ENCODE assay signal across 22 cellular contexts in genomic region chr12:619346-619745, GRCh38. TPM values are rescaled to one million over a fixed set of nuclear protein-coding genes. Genes with fewer than 3 reads are reported as not detected.
DNase-seq lines count a peak whose midpoint lies in the region; ATAC-seq, FAIRE-seq and TF ChIP-seq lines count a peak whose summit lies in the region.
"Had no signal": no experiment of that assay in that cellular context is flagged by ENCODE, and none has a peak within 500 bp of the region (broad histone marks: within the 10 kb centered on the region; RNA-seq: fewer than 3 reads in every experiment).

No MANE protein-coding gene starts in this region.

- no peak overlapping the region for H3K9ac ChIP-seq in HepG2 (ENCODE audit: insufficient read depth, low read depth, low read length)

- no peak for TF ChIP-seq CTCF in HepG2 (CRISPR knock-in tag; IDR thresholded peaks at IDR 0.05)
- no peak for TF ChIP-seq CTCF in right lobe of liver (IDR thresholded peaks at IDR 0.05)
- TF ChIP-seq CTCF in natural killer cell (IDR thresholded peaks at IDR 0.05): no peak
- no peak for TF ChIP-seq CTCF in gastroesophageal sphincter (IDR thresholded peaks at IDR 0.05)

- CTCF ChIA-PET in HepG2 (lab: Yijun Ruan, JAX; ENCODE audit: low intra/inter-chr PET ratio, low total read pairs): no interaction called here

- 38% methylated on average over 4 of the region's 4 CpGs for WGBS in HepG2 (ENCODE audit: low lambda C conversion rate)
- 100% methylated on average over 1 of the region's 4 CpGs for WGBS in right lobe of liver (ENCODE audit: insufficient coverage, low coverage, low lambda C conversion rate, missing lambda C conversion rate)
- WGBS in gastroesophageal sphincter (ENCODE audit: low coverage in 1 of 2), 2 donors: 38 to 89% methylated on average over 1 of the region's 4 CpGs

- H3K4me3 ChIP-seq in HepG2 (replicated peaks in 1 of 3; ENCODE audit: insufficient read depth in 1 of 3, low read depth in 2 of 3, low read length in 3 of 3) (no peak overlapping the region), right lobe of liver (no peak overlapping the region), gastroesophageal sphincter (no peak overlapping the region)
- H3K4me3 ChIP-seq: esophagus squamous epithelium, K562, tibial nerve had no signal

- FAIRE-seq in HepG2 (lab: Jason Lieb, UNC): no peak
- FAIRE-seq: GM19239, K562 had no signal

- H4K20me1 ChIP-seq in HepG2 (ENCODE audit: insufficient read depth, low read length): no peaks in the 10 kb centered on the region

- BruUV-seq in HepG2 (replicated peaks; lab: Mats Ljungman, UMichigan): no TSS peak

- H3K27ac ChIP-seq in HepG2 (ENCODE audit: extremely low read length, insufficient read depth, low read length) (no peak overlapping the region), right lobe of liver (no peak overlapping the region), gastroesophageal sphincter (no peak overlapping the region)
- H3K27ac ChIP-seq: esophagus squamous epithelium, tibial nerve had no signal

- TF ChIP-seq EP300 in HepG2 (IDR thresholded peaks at IDR 0.05; ENCODE audit: low read depth in 2 of 2, low read length in 2 of 2): no peak
- no peak for TF ChIP-seq EP300 in HepG2 (CRISPR knock-in tag; IDR thresholded peaks at IDR 0.05; ENCODE audit: borderline replicate concordance)
- TF ChIP-seq EP300 in gastroesophageal sphincter (IDR thresholded peaks at IDR 0.05): no peak

- H3K79me2 ChIP-seq in HepG2 (ENCODE audit: insufficient read depth, low read length): no peaks in the 10 kb centered on the region

- H3K27me3 ChIP-seq in HepG2 (ENCODE audit: control insufficient read depth in 1 of 2, insufficient read depth in 2 of 2, low read length in 2 of 2) (no peaks in the 10 kb centered on the region), right lobe of liver (no peaks in the 10 kb centered on the region), gastroesophageal sphincter (no peaks in the 10 kb centered on the region)
- H3K27me3 ChIP-seq: esophagus squamous epithelium, tibial nerve had no signal

- no peak overlapping the region for H3K4me3 Mint-ChIP-seq in dendritic cell treated with granulocyte-macrophage colony-stimulating factor and Interleukin-4, amounts not matched to agents 40 ng/mL and 50 ng/mL, for 4 days
- no peak overlapping the region for H3K4me3 Mint-ChIP-seq in natural killer cell
- H3K4me3 Mint-ChIP-seq: central memory CD8-positive, alpha-beta T cell; naive B cell; stimulated activated memory B cell treated with anti-CD40 and anti-IgM and Interleukin-4, amounts not matched to agents 10 μg/mL and 1 μg/mL and 100 μg/mL, for 72 hours had no signal

- H2AFZ ChIP-seq in HepG2 (ENCODE audit: low read length): no peak overlapping the region

- H3K27ac Mint-ChIP-seq in dendritic cell treated with granulocyte-macrophage colony-stimulating factor and Interleukin-4, amounts not matched to agents 40 ng/mL and 50 ng/mL, for 4 days: peak overlapping the region; percentile 91
- peak overlapping the region; percentile 41 to 69 for H3K27ac Mint-ChIP-seq in natural killer cell
- H3K27ac Mint-ChIP-seq: activated T-helper 2 cell treated with anti-CD3 and anti-CD28 coated beads, Interferon-gamma antibody, Interleukin-2, Interleukin-4, amounts not matched to agents 10 μg/mL and 5 μg/mL and 100 μg/mL, durations not matched to agents 14 hours and 24 hours and 36 hours; stimulated activated memory B cell treated with anti-CD40 and anti-IgM and Interleukin-4, amounts not matched to agents 10 μg/mL and 1 μg/mL and 100 μg/mL, for 72 hours had no signal

- in situ Hi-C loops in HepG2 (cut with HindIII; ENCODE audit: extremely low pct_ligation_motif_present, low pct_unique_long_range_greater_than_20kb): loop anchor here (10.0 kb wide), 1 partner anchor 135 kb away; the partner anchor contains the start of gene WNK1

- intact Hi-C loops in HepG2 (cut with micrococcal nuclease; ENCODE audit: unreplicated experiment) (loop anchor here (5.0 kb wide), 1 partner anchor 42 kb away; no protein-coding TSS in a partner anchor), right lobe of liver (cut with DNase I) (no loop called here), natural killer cell (cut with micrococcal nuclease) (no loop called here)
- intact Hi-C loops in dendritic cell treated with granulocyte-macrophage colony-stimulating factor and Interleukin-4, amounts not matched to agents 40 ng/mL and 50 ng/mL, for 4 days (cut with micrococcal nuclease): loop anchor here (10.0 kb wide), 1 partner anchor 195 kb away; no protein-coding TSS in a partner anchor

- no peaks in the 10 kb centered on the region for H3K27me3 Mint-ChIP-seq in dendritic cell treated with granulocyte-macrophage colony-stimulating factor and Interleukin-4, amounts not matched to agents 40 ng/mL and 50 ng/mL, for 4 days
- no peaks in the 10 kb centered on the region for H3K27me3 Mint-ChIP-seq in natural killer cell (ENCODE audit: low read depth in 2 of 2)
- H3K27me3 Mint-ChIP-seq: central memory CD8-positive, alpha-beta T cell; stimulated activated memory B cell treated with anti-CD40 and anti-IgM and Interleukin-4, amounts not matched to agents 10 μg/mL and 1 μg/mL and 100 μg/mL, for 72 hours had no signal

- no peak for ATAC-seq in HepG2
- ATAC-seq in right lobe of liver: no peak
- ATAC-seq in natural killer cell: peak; percentile 60 to 75 (median 64)
- no peak for ATAC-seq in HG03025 (IDR thresholded peaks at IDR 0.05; ENCODE audit: low FRiP score, unreplicated experiment)
- no peak for ATAC-seq in gastroesophageal sphincter
- no peak for ATAC-seq in left lobe of liver
- ATAC-seq: HCT116; K562; stimulated activated memory B cell treated with anti-CD40 and anti-IgM and Interleukin-4, amounts not matched to agents 10 μg/mL and 1 μg/mL and 100 μg/mL, for 72 hours had no signal

- DNase-seq in HepG2 (ENCODE audit: low spot score): no peak
- no peak for DNase-seq in right lobe of liver
- DNase-seq in natural killer cell: no peak
- DNase-seq in OCI-M1 (lab: John Stamatoyannopoulos, UW): no peak
- DNase-seq in left lobe of liver (ENCODE audit: low spot score): no peak
- DNase-seq: activated CD8-positive, alpha-beta memory T cell treated with anti-CD3 and anti-CD28 coated beads for 24 hours; COR-L47; effector CD4-positive, alpha-beta T cell; esophagus squamous epithelium; naive B cell; NCI-H446; stimulated activated CD4-positive, alpha-beta T cell treated with anti-CD3 and anti-CD28 coated beads, Interleukin-15, amount 100 ng/mL, for 24 hours had no signal

- H3K4me1 ChIP-seq in HepG2 (ENCODE audit: insufficient read depth, low read length): peaks cover 99% of the 10 kb centered on the region
- peaks cover 0 to 19% (median 11%) of the 10 kb centered on the region in 4 donors for H3K4me1 ChIP-seq in right lobe of liver
- H3K4me1 ChIP-seq in gastroesophageal sphincter: peaks cover 0 to 18% (median 0%) of the 10 kb centered on the region in 3 donors

- no peaks in the 10 kb centered on the region for H3K36me3 Mint-ChIP-seq in dendritic cell treated with granulocyte-macrophage colony-stimulating factor and Interleukin-4, amounts not matched to agents 40 ng/mL and 50 ng/mL, for 4 days (ENCODE audit: low read depth)
- H3K36me3 Mint-ChIP-seq in natural killer cell: no peaks in the 10 kb centered on the region
- H3K36me3 Mint-ChIP-seq: naive B cell; stimulated activated memory B cell treated with anti-CD40 and anti-IgM and Interleukin-4, amounts not matched to agents 10 μg/mL and 1 μg/mL and 100 μg/mL, for 72 hours had no signal

- POLR2A ChIA-PET in HepG2 (lab: Yijun Ruan, JAX): interaction anchor here (0.9 to 1.5 kb wide), 2 partner anchors 13 to 43 kb away, joined by 3 to 4 read pairs; no protein-coding TSS in a partner anchor

- TF ChIP-seq RAD21 in HepG2 (CRISPR knock-in tag; IDR thresholded peaks at IDR 0.05): no peak

- no peaks in the 10 kb centered on the region for H3K9me3 Mint-ChIP-seq in dendritic cell treated with granulocyte-macrophage colony-stimulating factor and Interleukin-4, amounts not matched to agents 40 ng/mL and 50 ng/mL, for 4 days
- no peaks in the 10 kb centered on the region for H3K9me3 Mint-ChIP-seq in natural killer cell
- H3K9me3 Mint-ChIP-seq: activated T-helper 2 cell treated with anti-CD3 and anti-CD28 coated beads, Interferon-gamma antibody, Interleukin-2, Interleukin-4, amounts not matched to agents 10 μg/mL and 5 μg/mL and 100 μg/mL, durations not matched to agents 14 hours and 24 hours and 36 hours; central memory CD8-positive, alpha-beta T cell; naive B cell; stimulated activated memory B cell treated with anti-CD40 and anti-IgM and Interleukin-4, amounts not matched to agents 10 μg/mL and 1 μg/mL and 100 μg/mL, for 72 hours had no signal

- no peak for TF ChIP-seq POLR2A in HepG2 (IDR thresholded peaks at IDR 0.05; ENCODE audit: insufficient read depth in 1 of 2, low read depth in 2 of 2, low read length in 2 of 2)
- no peak for TF ChIP-seq POLR2A in right lobe of liver (IDR thresholded peaks at IDR 0.05)
- no peak for TF ChIP-seq POLR2A in gastroesophageal sphincter (IDR thresholded peaks at IDR 0.05)

- H3K4me1 Mint-ChIP-seq in dendritic cell treated with granulocyte-macrophage colony-stimulating factor and Interleukin-4, amounts not matched to agents 40 ng/mL and 50 ng/mL, for 4 days (ENCODE audit: low read depth): peaks cover 91% of the 10 kb centered on the region
- peaks cover 35 to 36% of the 10 kb centered on the region in 2 donors for H3K4me1 Mint-ChIP-seq in natural killer cell

- H3K9me3 ChIP-seq in HepG2 (ENCODE audit: low read length): no peaks in the 10 kb centered on the region
- no peaks in the 10 kb centered on the region for H3K9me3 ChIP-seq in right lobe of liver
- no peaks in the 10 kb centered on the region for H3K9me3 ChIP-seq in gastroesophageal sphincter
- H3K9me3 ChIP-seq: esophagus squamous epithelium, tibial nerve had no signal

- H3K4me2 ChIP-seq in HepG2 (ENCODE audit: low read depth, low read length): peak overlapping the region; percentile 41

- H3K36me3 ChIP-seq in HepG2 (replicated peaks in 1 of 2; ENCODE audit: control insufficient read depth in 1 of 2, insufficient read depth in 2 of 2, low read length in 2 of 2) (no peaks in the 10 kb centered on the region), right lobe of liver (no peaks in the 10 kb centered on the region), gastroesophageal sphincter (no peaks in the 10 kb centered on the region)
- H3K36me3 ChIP-seq: esophagus squamous epithelium, tibial nerve had no signal

RNA-seq across cellular contexts. Expression of gene NINJ2, which starts 43.9 kb away (rescaled TPM):
- total RNA-seq in HepG2 (2016; rRNA removed; fragmentation: Illumina TruSeq; extraction: Trizol) (0.62 and 0.94 TPM in 2 replicates), right lobe of liver (10 to 100 TPM in 3 of 6 experiments, 1 to 10 TPM in 3; 6.4 to 17.7 (median 12.5) TPM), natural killer cell (1 to 10 TPM; 3.1 to 6.6 (median 4.9) TPM), gastroesophageal sphincter (1 to 10 TPM in 3 of 4 donors, under 1 TPM in 1; 0.78 to 9.0 (median 5.2) TPM), left lobe of liver (16.1 TPM)
- 0.51 TPM in 1 of 2 replicates, not detected in the other for total RNA-seq in HepG2 (2016; cell fraction: cytosol; rRNA removed; fragmentation: Illumina TruSeq; extraction: Trizol; ENCODE audit: low read depth)
- 0.34 and 0.56 TPM in 2 replicates for total RNA-seq in HepG2 (2016; cell fraction: insoluble cytoplasmic fraction; rRNA removed; fragmentation: Illumina TruSeq; extraction: Trizol)
- 0.31 and 0.34 TPM in 2 replicates for total RNA-seq in HepG2 (2016; cell fraction: membrane; rRNA removed; fragmentation: Illumina TruSeq; extraction: Trizol)
- total RNA-seq in HepG2 (2016; cell fraction: nucleus; rRNA removed; fragmentation: Illumina TruSeq; extraction: Trizol): 1.0 TPM in 1 of 2 replicates, not detected in the other
- polyA plus RNA-seq in HepG2 (2011; rRNA removed): 3.8 and 5.4 TPM in 2 replicates
- polyA plus RNA-seq in HepG2 (2011; cell fraction: cytosol; rRNA removed): 5.5 and 5.9 TPM in 2 replicates
- 3.4 and 3.9 TPM in 2 replicates for polyA plus RNA-seq in HepG2 (2011; cell fraction: nucleus; rRNA removed)
- polyA plus RNA-seq in HepG2 (2012): 4.9 and 6.3 TPM in 2 replicates
- 0.87 and 0.95 TPM in 2 replicates for polyA plus RNA-seq in HepG2 (2016; cell fraction: cytosol; fragmentation: Illumina TruSeq; extraction: Trizol; ENCODE audit: low read depth)
- 0.94 and 1.3 TPM in 2 replicates for polyA plus RNA-seq in HepG2 (2016; cell fraction: insoluble cytoplasmic fraction; fragmentation: Illumina TruSeq; extraction: Trizol; ENCODE audit: low read depth)
- 0.98 and 1.2 TPM in 2 replicates for polyA plus RNA-seq in HepG2 (2016; cell fraction: membrane; fragmentation: Illumina TruSeq; extraction: Trizol; ENCODE audit: low read depth)
- polyA plus RNA-seq in HepG2 (2016; cell fraction: nucleus; fragmentation: Illumina TruSeq; extraction: Trizol; ENCODE audit: insufficient read depth, low read depth): 0.83 TPM in 2 replicates
- polyA minus RNA-seq in HepG2 (2011; rRNA and poly(A)+ RNA removed; ENCODE audit: low replicate concordance): 7.4 and 19.5 TPM in 2 replicates
- polyA minus RNA-seq in HepG2 (2011; cell fraction: cytosol; rRNA and poly(A)+ RNA removed): 1.1 and 2.0 TPM in 2 replicates
- polyA minus RNA-seq in HepG2 (2011; cell fraction: nucleus; rRNA and poly(A)+ RNA removed): 0.64 and 1.6 TPM in 2 replicates

Comparison
In these comparisons a context has a peak if more than half of its experiments do, and no peak if none do; other contexts are left out.
1. intact Hi-C loops: an anchor here in HepG2 (5.0 kb wide) and dendritic cell treated with granulocyte-macrophage colony-stimulating factor and Interleukin-4, amounts not matched to agents 40 ng/mL and 50 ng/mL, for 4 days (10.0 kb wide); none called in right lobe of liver and natural killer cell.
2. ATAC-seq: peak in natural killer cell (3 of 3); none in HepG2 (single experiment), right lobe of liver (0 of 4), HG03025 (single experiment), gastroesophageal sphincter (single experiment) and left lobe of liver (single experiment).